Comparison of ENCODE assay signal across 11 cellular contexts in the genomic region with DNA sequence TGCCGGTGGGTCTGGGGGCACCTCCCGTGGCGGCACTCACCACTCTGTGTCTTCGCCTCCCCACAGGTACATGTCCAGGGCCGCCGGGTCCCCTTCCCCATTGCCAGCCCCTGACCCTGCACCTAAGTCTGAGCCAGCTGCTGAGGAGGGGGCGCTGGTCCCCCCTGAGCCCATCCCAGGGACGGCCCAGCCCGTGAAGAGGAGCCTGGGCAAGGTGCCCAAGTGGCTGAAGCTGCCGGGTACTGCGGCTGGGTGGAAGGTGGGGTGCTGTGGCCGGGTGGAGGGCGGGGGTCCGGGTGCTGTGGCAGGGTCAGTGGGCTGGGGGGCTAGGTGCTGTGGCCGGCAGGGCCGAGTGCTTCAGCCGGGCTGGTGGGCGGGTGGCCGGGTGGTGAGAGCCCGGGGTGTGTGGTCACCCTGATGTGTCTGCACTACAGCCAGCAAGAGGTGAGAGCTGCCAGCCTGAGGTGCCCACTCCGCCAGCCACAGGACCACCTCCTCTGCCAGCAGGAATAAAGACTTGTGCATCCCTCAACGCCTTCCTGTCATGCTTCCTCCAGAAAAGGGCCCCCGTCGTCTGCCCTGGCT. TPM values are rescaled to one million over a fixed set of nuclear protein-coding genes. Genes with fewer than 3 reads are reported as not detected.
A peak's percentile ranks its signal among the peaks of the same experiment; 100 is the strongest.
DNase-seq lines count a peak whose midpoint lies in the region; ATAC-seq and TF ChIP-seq lines count a peak whose summit lies in the region.
"Had no signal": no experiment of that assay in that cellular context is flagged by ENCODE, and none has a peak within 500 bp of the region (broad histone marks: within the 10 kb centered on the region; RNA-seq: fewer than 3 reads in every experiment).

No MANE protein-coding gene starts in this region.

- TF ChIP-seq CTCF in HCT116 (IDR thresholded peaks at IDR 0.05 in 2 of 3, conservative IDR thresholded peaks at IDR 0.05 in 1 of 3; ENCODE audit: borderline replicate concordance in 1 of 3, insufficient read depth in 1 of 3, low read depth in 2 of 3, low read length in 2 of 3), result no peak
- no peak for TF ChIP-seq CTCF in progenitor cell of endocrine pancreas (IDR thresholded peaks at IDR 0.05; ENCODE audit: unreplicated experiment)

- H3K27me3 Mint-ChIP-seq in T-helper 17 cell, result no peaks in the 10 kb centered on the region
- H3K27me3 Mint-ChIP-seq in progenitor cell of endocrine pancreas, result no peaks in the 10 kb centered on the region

- H3K4me1 Mint-ChIP-seq in T-helper 17 cell (peaks cover 12% of the 10 kb centered on the region), progenitor cell of endocrine pancreas (ENCODE audit: low read depth) (peaks cover 5% of the 10 kb centered on the region)

- H3K4me1 ChIP-seq in HCT116 (ENCODE audit: control insufficient read depth in 1 of 2, insufficient read depth in 2 of 2, low read length in 2 of 2), result peaks cover 21 to 36% of the 10 kb centered on the region in 2 experiments
- H3K4me1 ChIP-seq in neuronal stem cell (ENCODE audit: control insufficient read depth in 2 of 2, insufficient read depth in 1 of 2, low read depth in 1 of 2, low read length in 2 of 2), result peaks cover 2 to 19% of the 10 kb centered on the region in 2 donors

- intact Hi-C loops in HCT116 (cut with micrococcal nuclease), result no loop called here

- RAD21 ChIA-PET in HCT116 (lab: Charles Lee; ENCODE audit: low non-redundant PET in 1 of 2, low total read pairs in 2 of 2, uncharacterized antibody in 2 of 2, unreplicated experiment in 2 of 2), result no interaction called here

- no peak overlapping the region for H2BK5ac ChIP-seq in neuronal stem cell (ENCODE audit: low read length)

- no CpG with 5 or more reads among the region's 24 CpGs for WGBS in neuronal stem cell (ENCODE audit: extremely low coverage in 2 of 2, insufficient read length in 2 of 2, insufficient replicate concordance in 1 of 2), 2 donors

- no peak overlapping the region for H2BK15ac ChIP-seq in neuronal stem cell (ENCODE audit: low read length)

- H2AK5ac ChIP-seq in neuronal stem cell (ENCODE audit: low read depth, low read length), result no peak overlapping the region

- H3K79me1 ChIP-seq in neuronal stem cell (ENCODE audit: low read depth, low read length), result peaks cover 19% of the 10 kb centered on the region

- CTCF ChIA-PET in HCT116 (lab: Charles Lee), result no interaction called here

- H3K9me2 ChIP-seq in HCT116 (ENCODE audit: insufficient read depth), result no peaks in the 10 kb centered on the region

- peak overlapping the region; percentile 51 for H3K27ac Mint-ChIP-seq in T-helper 17 cell
- no peak overlapping the region for H3K27ac Mint-ChIP-seq in progenitor cell of endocrine pancreas
- H3K27ac Mint-ChIP-seq: CD8-positive, alpha-beta memory T cell had no signal

- peak overlapping the region; percentile 21 for H3K14ac ChIP-seq in neuronal stem cell (ENCODE audit: low read length)

- no peak overlapping the region for H4K91ac ChIP-seq in neuronal stem cell (ENCODE audit: low read depth, low read length, poor library complexity)

- peak overlapping the region; percentile 31 for H3K23ac ChIP-seq in neuronal stem cell (ENCODE audit: low read depth, low read length, poor library complexity)

- H3K79me2 ChIP-seq in HCT116 (ENCODE audit: insufficient read depth, low read length), result peaks cover 27% of the 10 kb centered on the region

- H3K9ac ChIP-seq in HCT116 (ENCODE audit: low read length) (no peak overlapping the region), neuronal stem cell (ENCODE audit: low read depth, low read length, poor library complexity) (peak overlapping the region; percentile 44)

- H3K4ac ChIP-seq in neuronal stem cell (ENCODE audit: low read length), result no peak overlapping the region

- H3K27ac ChIP-seq in HCT116 (ENCODE audit: low read depth, low read length), result peak overlapping the region; percentile 36; the same call in 1 of the 2 replicates
- H3K27ac ChIP-seq in neuronal stem cell (replicated peaks; ENCODE audit: low read length), result no peak overlapping the region

- no peaks in the 10 kb centered on the region for H3K36me3 Mint-ChIP-seq in T-helper 17 cell (ENCODE audit: low read depth)
- peaks cover 2% of the 10 kb centered on the region for H3K36me3 Mint-ChIP-seq in progenitor cell of endocrine pancreas (ENCODE audit: insufficient read depth)

- H4K20me1 ChIP-seq in HCT116 (ENCODE audit: insufficient read depth), result peaks cover 4% of the 10 kb centered on the region; the same call in 1 of the 2 replicates

- no peaks in the 10 kb centered on the region for H3K27me3 ChIP-seq in HCT116 (ENCODE audit: insufficient read depth, low read length)
- no peaks in the 10 kb centered on the region for H3K27me3 ChIP-seq in neuronal stem cell (ENCODE audit: control insufficient read depth in 3 of 3, insufficient read depth in 3 of 3, low read depth in 1 of 3, low read length in 3 of 3)

- no peak overlapping the region for H2BK12ac ChIP-seq in neuronal stem cell (ENCODE audit: low read length)

- H2AFZ ChIP-seq in HCT116 (ENCODE audit: low read depth, low read length, poor library complexity, severe bottlenecking) (no peak overlapping the region), neuronal stem cell (ENCODE audit: low read length) (no peak overlapping the region)

- TF ChIP-seq RAD21 in HCT116 (IDR thresholded peaks at IDR 0.05; ENCODE audit: low read depth), result no peak

- H3K4me2 ChIP-seq in HCT116 (ENCODE audit: low read length), result no peak overlapping the region
- no peak overlapping the region for H3K4me2 ChIP-seq in neuronal stem cell (ENCODE audit: insufficient read depth, low read length, poor library complexity, severe bottlenecking)

- H3K4me3 ChIP-seq in HCT116 (replicated peaks in 1 of 2; ENCODE audit: low read depth in 1 of 2, low read length in 2 of 2), result no peak overlapping the region
- no peak overlapping the region for H3K4me3 ChIP-seq in neuronal stem cell (ENCODE audit: low read length in 2 of 2)

- POLR2A ChIA-PET in HCT116 (lab: Charles Lee), result interaction anchor here (0.9 kb wide), 1 partner anchor 57 kb away, joined by 3 read pairs; no protein-coding TSS in a partner anchor

- H3K36me3 ChIP-seq in HCT116 (ENCODE audit: control insufficient read depth in 1 of 2, insufficient read depth in 2 of 2, low read length in 2 of 2) (peaks cover 0 to 10% of the 10 kb centered on the region in 2 experiments; a peak in 1 of 4 replicates), neuronal stem cell (replicated peaks in 1 of 2; ENCODE audit: control insufficient read depth in 2 of 2, insufficient read depth in 2 of 2, low read length in 2 of 2) (peaks cover 6 to 29% of the 10 kb centered on the region in 2 donors)

- TF ChIP-seq POLR2A in HCT116 (IDR thresholded peaks at IDR 0.05; ENCODE audit: borderline replicate concordance, extremely low read depth, insufficient read depth, insufficient read length), result no peak

- no peak overlapping the region for H4K8ac ChIP-seq in neuronal stem cell (ENCODE audit: low read depth, low read length)

- no TSS peak for BruUV-seq in HCT116 (replicated peaks; lab: Mats Ljungman, UMichigan)

- H3K18ac ChIP-seq in neuronal stem cell (ENCODE audit: low read length), result no peak overlapping the region

- DNase-seq in HCT116 (ENCODE audit: low read depth, low spot score) (no peak), T-helper 17 cell (no peak), iPS-NIHi11 (ENCODE audit: low spot score) (peak; percentile 15), neuronal stem cell (ENCODE audit: low spot score) (no peak), progenitor cell of endocrine pancreas (ENCODE audit: low spot score, unreplicated experiment) (no peak)
- DNase-seq: Caco-2; CD8-positive, alpha-beta memory T cell; DND-41; GDM1 had no signal

- H3K9me3 ChIP-seq in HCT116 (ENCODE audit: control insufficient read depth in 1 of 2, insufficient read depth in 1 of 2, low read depth in 1 of 2, low read length in 2 of 2) (no peaks in the 10 kb centered on the region), T-helper 17 cell (ENCODE audit: control insufficient read depth, low read length, poor library complexity, severe bottlenecking) (no peaks in the 10 kb centered on the region), neuronal stem cell (replicated peaks in 1 of 2; ENCODE audit: control insufficient read depth in 2 of 2, insufficient read depth in 1 of 2, low read depth in 1 of 2, low read length in 2 of 2) (no peaks in the 10 kb centered on the region)
- H3K9me3 ChIP-seq: Caco-2 had no signal

- no peaks in the 10 kb centered on the region for H3K9me3 Mint-ChIP-seq in progenitor cell of endocrine pancreas (ENCODE audit: low read depth)
- H3K9me3 Mint-ChIP-seq: CD8-positive, alpha-beta memory T cell had no signal

- H2BK120ac ChIP-seq in neuronal stem cell (ENCODE audit: low read depth, low read length), result no peak overlapping the region

- H3K4me3 Mint-ChIP-seq in T-helper 17 cell, result no peak overlapping the region
- no peak overlapping the region for H3K4me3 Mint-ChIP-seq in progenitor cell of endocrine pancreas (ENCODE audit: low read depth)
- H3K4me3 Mint-ChIP-seq: CD8-positive, alpha-beta memory T cell had no signal

- ATAC-seq in HCT116 (no peak), T-helper 17 cell (no peak), GM18520 (IDR thresholded peaks at IDR 0.05; ENCODE audit: unreplicated experiment) (no peak), HG03442 (IDR thresholded peaks at IDR 0.05; ENCODE audit: unreplicated experiment) (no peak)

RNA-seq across cellular contexts. Expression of a gene that starts 5.7 kb away (rescaled TPM):
- total RNA-seq in HCT116 (2021; ENCODE audit: unreplicated experiment), result 184 TPM
- polyA plus RNA-seq in HCT116 (2012), result 149 and 157 TPM in 2 replicates
- total RNA-seq in T-helper 17 cell, result 10 to 100 TPM; 20.9 to 21.1 TPM
- 45.1 TPM for polyA plus RNA-seq in neuronal stem cell (2013, experiment 1 of 2)
- polyA plus RNA-seq in neuronal stem cell (2013, experiment 2 of 2), result 45.1 TPM
- 64.1 and 66.2 TPM in 2 replicates for total RNA-seq in progenitor cell of endocrine pancreas

RNA-seq across cellular contexts. Expression of a gene that starts 6.1 kb away (rescaled TPM):
- total RNA-seq in HCT116 (2021; ENCODE audit: unreplicated experiment) (40.1 TPM), T-helper 17 cell (10 to 100 TPM; 12.9 to 13.5 TPM), progenitor cell of endocrine pancreas (39.4 and 43.7 TPM in 2 replicates)
- 17.3 and 17.4 TPM in 2 replicates for polyA plus RNA-seq in HCT116 (2012)
- 13.2 TPM for polyA plus RNA-seq in neuronal stem cell (2013, experiment 1 of 2)
- polyA plus RNA-seq in neuronal stem cell (2013, experiment 2 of 2), result 12.5 TPM

RNA-seq across cellular contexts. Expression of a gene that starts 14.5 kb away (rescaled TPM):
- total RNA-seq in HCT116 (2021; ENCODE audit: unreplicated experiment), result 120 TPM
- polyA plus RNA-seq in HCT116 (2012), result 114 and 123 TPM in 2 replicates
- total RNA-seq in T-helper 17 cell, result 1 to 10 TPM; 2.6 to 3.1 TPM
- polyA plus RNA-seq in neuronal stem cell (2013, experiment 1 of 2), result 61.3 TPM
- 55.7 TPM for polyA plus RNA-seq in neuronal stem cell (2013, experiment 2 of 2)
- total RNA-seq in progenitor cell of endocrine pancreas, result 25.2 and 26.2 TPM in 2 replicates
- polyA plus RNA-seq: CD8-positive, alpha-beta memory T cell had no signal

RNA-seq across cellular contexts. Expression of a gene that starts 20.5 kb away (rescaled TPM):
- total RNA-seq in HCT116 (2021; ENCODE audit: unreplicated experiment), result 306 TPM
- 324 and 351 TPM in 2 replicates for polyA plus RNA-seq in HCT116 (2012)
- 10 to 100 TPM; 55.6 to 77.5 TPM for total RNA-seq in T-helper 17 cell
- 72.9 TPM for polyA plus RNA-seq in neuronal stem cell (2013, experiment 1 of 2)
- 72.2 TPM for polyA plus RNA-seq in neuronal stem cell (2013, experiment 2 of 2)
- total RNA-seq in progenitor cell of endocrine pancreas, result 72.2 and 77.6 TPM in 2 replicates

RNA-seq across cellular contexts. Expression of a gene that starts 34.6 kb away (rescaled TPM):
- total RNA-seq in HCT116 (2021; ENCODE audit: unreplicated experiment) (52.0 TPM), T-helper 17 cell (10 to 100 TPM; 26.5 to 28.3 TPM), progenitor cell of endocrine pancreas (60.1 and 65.5 TPM in 2 replicates)
- 53.5 and 62.2 TPM in 2 replicates for polyA plus RNA-seq in HCT116 (2012)
- 25.7 TPM for polyA plus RNA-seq in neuronal stem cell (2013, experiment 1 of 2)
- polyA plus RNA-seq in neuronal stem cell (2013, experiment 2 of 2), result 26.2 TPM
